ENCODE assay signal across 1 cellular context in genomic region chr7:27546610-27547009, GRCh38.
TF ChIP-seq lines count a peak whose summit lies in the region.

No MANE protein-coding gene starts in this region.

TF ChIP-seq in GM23338, 12 proteins besides CTCF, POLR2A, EP300 and RAD21 (continued from another document):
- TF ChIP-seq CREB1 (CRISPR knock-in tag; IDR thresholded peaks at IDR 0.05; ENCODE audit: low read depth) = no peak
- TF ChIP-seq JUNB (IDR thresholded peaks at IDR 0.05; ENCODE audit: unreplicated experiment) = no peak
- TF ChIP-seq EZH2 (IDR thresholded peaks at IDR 0.05; ENCODE audit: low read depth, unreplicated experiment) = no peak
- no peak for TF ChIP-seq REST (IDR thresholded peaks at IDR 0.05; ENCODE audit: unreplicated experiment)
